Comparison of ENCODE assay signal across 35 cellular contexts in genomic region chr5:133786432-133786831, GRCh38.
"Had no signal": no experiment of that assay in that cellular context is flagged by ENCODE, and none has a peak within 500 bp of the region (broad histone marks: within the 10 kb centered on the region; RNA-seq: fewer than 3 reads in every experiment).

No MANE protein-coding gene starts in this region.

- H3K4me3 Mint-ChIP-seq: activated B cell treated with CpG ODN at 0.5 μM for 24 hours; activated CD4-positive, alpha-beta memory T cell treated with anti-CD3 and anti-CD28 coated beads for 36 hours; activated CD4-positive, alpha-beta T cell treated with anti-CD3 and anti-CD28 coated beads, Interleukin-2, amount 10 ng/mL, durations not matched to agents 24 days and 14 days; activated CD8-positive, alpha-beta T cell treated with anti-CD3 and anti-CD28 coated beads for 36 hours; activated naive CD4-positive, alpha-beta T cell treated with anti-CD3 and anti-CD28 coated beads for 36 hours; activated naive CD8-positive, alpha-beta T cell treated with anti-CD3 and anti-CD28 coated beads for 36 hours; activated T-cell treated with anti-CD3 and anti-CD28 coated beads, Interleukin-2, amount 50 U/mL, for 4 hours; activated T-cell treated with anti-CD3 and anti-CD28 coated beads, Interleukin-2, amount 50 U/mL, for 72 hours; activated T-helper 1 cell treated with anti-CD3 and anti-CD28 coated beads, Interleukin-12 subunit alpha, Interleukin-12 subunit beta, Interleukin-2, Interleukin-4 antibody, amounts not matched to agents 30 ng/mL and 10 ng/mL and 1 ng/mL, durations not matched to agents 14 hours and 24 hours and 36 hours; activated T-helper 17 cell treated with anti-CD3 and anti-CD28 coated beads, Interleukin-2, amount 50 U/mL, for 72 hours; T-helper 1 cell treated with Interleukin-12 subunit alpha and Interleukin-12 subunit beta and Interleukin-4 antibody, amounts not matched to agents 30 μg/mL and 1 μg/mL, for 36 hours; T-helper 2 cell treated with Interferon-gamma antibody and Interleukin-4, amounts not matched to agents 5 μg/mL and 100 μg/mL, for 36 hours had no signal

- H3K4me1 ChIP-seq: adrenal gland, body of pancreas, breast epithelium had no signal

- H3K27me3 ChIP-seq: adrenal gland, body of pancreas, brain microvascular endothelial cell had no signal

- H3K4me3 ChIP-seq: adrenal gland, body of pancreas, breast epithelium had no signal

- H3K36me3 Mint-ChIP-seq: activated CD4-positive, alpha-beta memory T cell treated with anti-CD3 and anti-CD28 coated beads for 36 hours; activated naive CD8-positive, alpha-beta T cell treated with anti-CD3 and anti-CD28 coated beads for 36 hours had no signal

- H3K36me3 ChIP-seq: adrenal gland, brain microvascular endothelial cell, breast epithelium had no signal

- H3K9me3 ChIP-seq: adrenal gland, body of pancreas, breast epithelium had no signal

- ATAC-seq: activated CD8-positive, alpha-beta T cell treated with anti-CD3 and anti-CD28 coated beads for 36 hours; activated naive CD4-positive, alpha-beta T cell treated with anti-CD3 and anti-CD28 coated beads, Interleukin-2, amount 50 U/mL, for 72 hours; activated T-cell treated with anti-CD3 and anti-CD28 coated beads, Interleukin-2, amount 50 U/mL, for 4 hours; activated T-cell treated with anti-CD3 and anti-CD28 coated beads, Interleukin-2, amount 50 U/mL, for 72 hours; activated T-helper 17 cell treated with anti-CD3 and anti-CD28 coated beads, Interleukin-2, amount 50 U/mL, for 72 hours; body of pancreas had no signal

- H3K27ac Mint-ChIP-seq: activated B cell treated with CpG ODN at 0.5 μM for 24 hours; activated CD4-positive, alpha-beta memory T cell treated with anti-CD3 and anti-CD28 coated beads for 36 hours; activated CD4-positive, alpha-beta T cell treated with anti-CD3 and anti-CD28 coated beads, Interleukin-2, amount 10 ng/mL, durations not matched to agents 24 days and 14 days; activated CD8-positive, alpha-beta T cell treated with anti-CD3 and anti-CD28 coated beads for 36 hours; activated naive CD4-positive, alpha-beta T cell treated with anti-CD3 and anti-CD28 coated beads for 36 hours; activated naive CD4-positive, alpha-beta T cell treated with anti-CD3 and anti-CD28 coated beads, Interleukin-2, amount 50 U/mL, for 72 hours; activated naive CD8-positive, alpha-beta T cell treated with anti-CD3 and anti-CD28 coated beads for 36 hours; activated T-cell treated with anti-CD3 and anti-CD28 coated beads, Interleukin-2, amount 50 U/mL, for 72 hours; activated T-helper 1 cell treated with anti-CD3 and anti-CD28 coated beads, Interleukin-12 subunit alpha, Interleukin-12 subunit beta, Interleukin-2, Interleukin-4 antibody, amounts not matched to agents 30 ng/mL and 10 ng/mL and 1 ng/mL, durations not matched to agents 14 hours and 24 hours and 36 hours; activated T-helper 17 cell treated with anti-CD3 and anti-CD28 coated beads, Interleukin-2, amount 50 U/mL, for 72 hours; T-helper 1 cell treated with Interleukin-12 subunit alpha and Interleukin-12 subunit beta and Interleukin-4 antibody, amounts not matched to agents 30 μg/mL and 1 μg/mL, for 36 hours; T-helper 2 cell treated with Interferon-gamma antibody and Interleukin-4, amounts not matched to agents 5 μg/mL and 100 μg/mL, for 36 hours had no signal

- DNase-seq: activated B cell treated with CpG ODN at 0.5 μM for 24 hours; activated CD4-positive, alpha-beta memory T cell treated with anti-CD3 and anti-CD28 coated beads for 36 hours; activated CD4-positive, alpha-beta T cell treated with anti-CD3 and anti-CD28 coated beads for 4 hours; activated CD4-positive, alpha-beta T cell treated with anti-CD3 and anti-CD28 coated beads, Interleukin-2, amount 10 ng/mL, durations not matched to agents 24 days and 14 days; activated CD4-positive, alpha-beta T cell treated with anti-CD3 and anti-CD28 coated beads, Interleukin-2, amount 50 U/mL, for 1 hour; activated CD4-positive, alpha-beta T cell treated with anti-CD3 and anti-CD28 coated beads, Interleukin-2, amount 50 U/mL, for 4 hours; activated CD4-positive, CD25-positive, alpha-beta regulatory T cell treated with anti-CD3 and anti-CD28 coated beads, Interleukin-2, amount 50 U/mL, for 72 hours; activated CD8-positive, alpha-beta memory T cell treated with anti-CD3 and anti-CD28 coated beads, Interleukin-2, amount 50 U/mL, for 4 hours; activated CD8-positive, alpha-beta T cell treated with anti-CD3 and anti-CD28 coated beads for 36 hours; activated effector memory CD4-positive, alpha-beta T cell treated with anti-CD3 and anti-CD28 coated beads, Interleukin-2, amount 50 U/mL, for 16 hours; activated gamma-delta T cell treated with Interleukin-2 at 50 U/mL for 16 hours; activated naive CD4-positive, alpha-beta T cell; activated naive CD4-positive, alpha-beta T cell treated with anti-CD3 and anti-CD28 coated beads for 36 hours; activated naive CD4-positive, alpha-beta T cell treated with anti-CD3 and anti-CD28 coated beads, Interleukin-2, amount 50 U/mL, for 16 hours; activated naive CD8-positive, alpha-beta T cell treated with anti-CD3 and anti-CD28 coated beads for 36 hours; activated T-cell treated with anti-CD3 and anti-CD28 coated beads for 4 hours; activated T-cell treated with anti-CD3 and anti-CD28 coated beads, Interleukin-2, amount 50 U/mL, for 1 hour; activated T-cell treated with anti-CD3 and anti-CD28 coated beads, Interleukin-2, amount 50 U/mL, for 4 hours; activated T-cell treated with anti-CD3 and anti-CD28 coated beads, Interleukin-2, amount 50 U/mL, for 72 hours; adrenal gland; amniotic stem cell; aorta; body of pancreas; brain microvascular endothelial cell; central memory CD4-positive, alpha-beta T cell; T-helper 1 cell; T-helper 2 cell; T-helper 9 cell had no signal

- H3K27ac ChIP-seq: adrenal gland, body of pancreas, brain microvascular endothelial cell, breast epithelium, VCaP had no signal

- H3K27me3 Mint-ChIP-seq: activated CD4-positive, alpha-beta memory T cell treated with anti-CD3 and anti-CD28 coated beads for 36 hours; activated CD4-positive, alpha-beta T cell treated with anti-CD3 and anti-CD28 coated beads, Interleukin-2, amount 10 ng/mL, durations not matched to agents 24 days and 14 days; activated CD8-positive, alpha-beta T cell treated with anti-CD3 and anti-CD28 coated beads for 36 hours; activated naive CD8-positive, alpha-beta T cell treated with anti-CD3 and anti-CD28 coated beads for 36 hours had no signal

- H3K4me1 Mint-ChIP-seq: activated B cell treated with CpG ODN at 0.5 μM for 24 hours; activated CD4-positive, alpha-beta T cell treated with anti-CD3 and anti-CD28 coated beads, Interleukin-2, amount 10 ng/mL, durations not matched to agents 24 days and 14 days; activated naive CD8-positive, alpha-beta T cell treated with anti-CD3 and anti-CD28 coated beads for 36 hours; activated T-helper 17 cell treated with anti-CD3 and anti-CD28 coated beads, Interleukin-2, amount 50 U/mL, for 72 hours had no signal

- H3K9me3 Mint-ChIP-seq: activated T-cell treated with anti-CD3 and anti-CD28 coated beads, Interleukin-2, amount 50 U/mL, for 4 hours; T-helper 2 cell treated with Interferon-gamma antibody and Interleukin-4, amounts not matched to agents 5 μg/mL and 100 μg/mL, for 36 hours had no signal
